Comparison of ENCODE assay signal across 30 cellular contexts in the genomic region with DNA sequence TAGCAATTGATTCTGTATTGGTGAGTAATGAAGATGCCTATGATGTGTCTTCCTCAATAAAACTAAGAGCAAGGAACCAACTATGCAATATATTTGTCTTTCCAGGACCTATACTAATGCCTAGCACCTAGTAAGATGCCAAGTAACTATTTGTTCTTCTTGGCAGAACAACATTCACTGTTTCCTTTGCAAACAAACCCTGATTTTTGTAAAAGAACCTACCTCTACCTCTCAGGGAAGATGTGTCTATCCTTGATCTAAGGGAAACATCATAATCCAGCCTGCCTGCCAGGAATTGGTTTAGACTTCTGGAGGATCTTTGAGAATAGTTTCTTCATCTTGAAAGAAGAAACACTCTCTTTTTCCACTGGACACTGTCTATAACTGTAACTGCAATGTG. TPM values are rescaled to one million over a fixed set of nuclear protein-coding genes. Genes with fewer than 3 reads are reported as not detected.
"Had no signal": no experiment of that assay in that cellular context is flagged by ENCODE, and none has a peak within 500 bp of the region (broad histone marks: within the 10 kb centered on the region; RNA-seq: fewer than 3 reads in every experiment).

No MANE protein-coding gene starts in this region.

- ATAC-seq: left colon; left lung; lower lobe of right lung; naive thymus-derived CD8-positive, alpha-beta T cell; right lobe of liver; stimulated activated naive B cell treated with anti-CD40 and anti-IgM and Interleukin-4, amounts not matched to agents 10 μg/mL and 1 μg/mL and 100 μg/mL, for 72 hours; stimulated activated naive CD8-positive, alpha-beta T cell treated with anti-CD3 and anti-CD28 coated beads, Interleukin-15, Interleukin-2, amounts not matched to agents 100 U/mL and 50 U/mL, for 24 hours had no signal

- H3K27ac Mint-ChIP-seq: naive thymus-derived CD8-positive, alpha-beta T cell; nephron had no signal

- H3K36me3 ChIP-seq: left lung, lower lobe of right lung, right atrium auricular region, right lobe of liver, stomach, thyroid gland, transverse colon, upper lobe of left lung, vagina had no signal

- H3K4me3 Mint-ChIP-seq: naive thymus-derived CD8-positive, alpha-beta T cell; nephron; neural crest cell; stimulated activated naive B cell treated with anti-CD40 and anti-IgM and Interleukin-4, amounts not matched to agents 10 μg/mL and 1 μg/mL and 100 μg/mL, for 72 hours had no signal

- H3K36me3 Mint-ChIP-seq: naive thymus-derived CD8-positive, alpha-beta T cell; stimulated activated naive B cell treated with anti-CD40 and anti-IgM and Interleukin-4, amounts not matched to agents 10 μg/mL and 1 μg/mL and 100 μg/mL, for 72 hours had no signal

- H3K27me3 ChIP-seq: left lung, right atrium auricular region, right lobe of liver, stomach, testis, thyroid gland, transverse colon, upper lobe of left lung, vagina had no signal

- H3K9me3 ChIP-seq: left lung, lower lobe of right lung, right atrium auricular region, right lobe of liver, stomach, testis, thyroid gland, transverse colon, upper lobe of left lung, vagina had no signal

- H3K4me1 ChIP-seq: right lobe of liver had no signal

- H3K4me3 ChIP-seq: left lung, lower lobe of right lung, right atrium auricular region, right lobe of liver, skin epidermis, stomach, testis, thyroid gland, transverse colon, upper lobe of left lung, vagina had no signal

- H3K27ac ChIP-seq: left lung, lower lobe of right lung, parathyroid adenoma, right atrium auricular region, right lobe of liver, skin epidermis, stomach, testis, thyroid gland, transverse colon, upper lobe of left lung, vagina had no signal

- DNase-seq: hippocampal formation; kidney; left colon; left lung; lower lobe of right lung; mammary epithelial cell; mesenchymal stem cell; naive thymus-derived CD8-positive, alpha-beta T cell; nucleus accumbens; right lobe of liver; stimulated activated CD4-positive, alpha-beta T cell treated with anti-CD3 and anti-CD28 coated beads, Interleukin-12 subunit alpha, Interleukin-12 subunit beta, amount 100 ng/mL, for 4 hours; stimulated activated CD4-positive, alpha-beta T cell treated with anti-CD3 and anti-CD28 coated beads, Interleukin-15, amount 100 ng/mL, for 24 hours; stimulated activated CD4-positive, alpha-beta T cell treated with anti-CD3 and anti-CD28 coated beads, Interleukin-2, amount 100 ng/mL, for 24 hours; stimulated activated CD4-positive, alpha-beta T cell treated with anti-CD3 and anti-CD28 coated beads, Interleukin-4, amount 100 ng/mL, for 1 hour; stimulated activated naive B cell treated with anti-CD40 and anti-IgM and Interleukin-4, amounts not matched to agents 10 μg/mL and 1 μg/mL and 100 μg/mL, for 72 hours; stimulated activated naive CD8-positive, alpha-beta T cell treated with anti-CD3 and anti-CD28 coated beads, Interleukin-15, Interleukin-2, amounts not matched to agents 100 U/mL and 50 U/mL, for 24 hours; stomach; testis; thyroid gland; transverse colon; upper lobe of left lung had no signal

- H3K9me3 Mint-ChIP-seq: nephron; neural crest cell; stimulated activated naive B cell treated with anti-CD40 and anti-IgM and Interleukin-4, amounts not matched to agents 10 μg/mL and 1 μg/mL and 100 μg/mL, for 72 hours had no signal

- H3K9ac ChIP-seq: parathyroid adenoma had no signal

- H3K27me3 Mint-ChIP-seq: stimulated activated naive B cell treated with anti-CD40 and anti-IgM and Interleukin-4, amounts not matched to agents 10 μg/mL and 1 μg/mL and 100 μg/mL, for 72 hours had no signal

- FAIRE-seq: kidney had no signal

RNA-seq across cellular contexts. Expression of a gene that starts 16.1 kb away (rescaled TPM):
- total RNA-seq: mammary epithelial cell, neural crest cell, osteocyte, pulmonary artery endothelial cell, renal cortical epithelial cell, vagina had no signal
- polyA plus RNA-seq: mammary epithelial cell; naive thymus-derived CD8-positive, alpha-beta T cell had no signal

RNA-seq across cellular contexts. Expression of a gene that starts 22.2 kb away (rescaled TPM):
- total RNA-seq: mammary epithelial cell; naive thymus-derived CD8-positive, alpha-beta T cell; neural crest cell had no signal
- polyA plus RNA-seq: mammary epithelial cell; naive thymus-derived CD8-positive, alpha-beta T cell had no signal
